Comparison of ENCODE assay signal across 12 cellular contexts in genomic region chr3:59408047-59408624, GRCh38.
DNase-seq lines count a peak whose midpoint lies in the region; ATAC-seq and TF ChIP-seq lines count a peak whose summit lies in the region.
"Had no signal": no experiment of that assay in that cellular context is flagged by ENCODE, and none has a peak within 500 bp of the region (broad histone marks: within the 10 kb centered on the region; RNA-seq: fewer than 3 reads in every experiment).

No MANE protein-coding gene starts in this region.

- TF ChIP-seq CTCF in WTC11 (IDR thresholded peaks at IDR 0.05) (no peak), thyroid gland (IDR thresholded peaks at IDR 0.05) (no peak), testis (IDR thresholded peaks at IDR 0.05) (no peak)

- H3K9me3 Mint-ChIP-seq in WTC11 = no peaks in the 10 kb centered on the region

- H3K36me3 ChIP-seq in adipocyte (ENCODE audit: control insufficient read depth, insufficient read depth, low read length, severe bottlenecking) (no peaks in the 10 kb centered on the region), thyroid gland (no peaks in the 10 kb centered on the region), testis (ENCODE audit: low read depth, missing control alignments) (no peaks in the 10 kb centered on the region)
- H3K36me3 ChIP-seq: cardiac muscle cell, heart right ventricle, neutrophil had no signal

- H3K4me3 Mint-ChIP-seq in WTC11 = no peak overlapping the region

- ATAC-seq in GM18502 (IDR thresholded peaks at IDR 0.05; ENCODE audit: poor library complexity, unreplicated experiment) (peak; percentile 67), GM19452 (IDR thresholded peaks at IDR 0.05; ENCODE audit: unreplicated experiment) (peak; percentile 56), HG02943 (IDR thresholded peaks at IDR 0.05; ENCODE audit: low read depth, unreplicated experiment) (peak; percentile 55), WTC11 (no peak)
- ATAC-seq: heart right ventricle had no signal

- CTCF ChIA-PET in WTC11 (lab: Charles Lee) = no interaction called here

- DNase-seq in adipocyte (ENCODE audit: low read depth) (peak; percentile 20), WTC11 (ENCODE audit: low spot score) (no peak), DMS53 (lab: John Stamatoyannopoulos, UW) (no peak), thyroid gland (no peak), testis (no peak)
- DNase-seq: activated naive CD4-positive, alpha-beta T cell; heart right ventricle had no signal

- no peak overlapping the region for H3K27ac Mint-ChIP-seq in WTC11

- intact Hi-C loops in thyroid gland (cut with DNase I) = no loop called here
- intact Hi-C loops in testis (cut with DNase I; ENCODE audit: low total_unique reads) = no loop called here

- no peak overlapping the region for H3K9ac ChIP-seq in adipocyte (ENCODE audit: low read length)

- no peaks in the 10 kb centered on the region for H3K4me1 ChIP-seq in adipocyte (ENCODE audit: control insufficient read depth, insufficient read depth, low read length)
- H3K4me1 ChIP-seq in thyroid gland = peaks cover 0 to 9% of the 10 kb centered on the region in 2 donors
- H3K4me1 ChIP-seq in testis = no peaks in the 10 kb centered on the region
- H3K4me1 ChIP-seq: heart right ventricle had no signal

- H3K4me3 ChIP-seq in adipocyte (ENCODE audit: low read length) = no peak overlapping the region
- no peak overlapping the region for H3K4me3 ChIP-seq in thyroid gland (replicated peaks in 1 of 3)
- H3K4me3 ChIP-seq in testis = no peak overlapping the region
- H3K4me3 ChIP-seq: cardiac muscle cell, heart right ventricle had no signal

- H3K9me3 ChIP-seq in adipocyte (ENCODE audit: control insufficient read depth, low read length) (no peaks in the 10 kb centered on the region), thyroid gland (no peaks in the 10 kb centered on the region), testis (no peaks in the 10 kb centered on the region)
- H3K9me3 ChIP-seq: heart right ventricle, neutrophil had no signal

- TF ChIP-seq POLR2A in thyroid gland (IDR thresholded peaks at IDR 0.05) = no peak
- TF ChIP-seq POLR2A in testis (IDR thresholded peaks at IDR 0.05) = no peak

- no peaks in the 10 kb centered on the region for H3K36me3 Mint-ChIP-seq in WTC11

- POLR2A ChIA-PET in WTC11 (lab: Charles Lee) = no interaction called here

- no peak overlapping the region for H3K27ac ChIP-seq in thyroid gland
- H3K27ac ChIP-seq in testis = no peak overlapping the region
- H3K27ac ChIP-seq: cardiac muscle cell, heart right ventricle, neutrophil had no signal

- WGBS in thyroid gland, 2 donors = 86 to 89% methylated on average over 2 of the region's 2 CpGs
- 71 to 86% methylated on average over 2 of the region's 2 CpGs for WGBS in testis, 2 donors

- peaks cover 14% of the 10 kb centered on the region for H3K27me3 ChIP-seq in adipocyte (replicated peaks; ENCODE audit: control insufficient read depth, insufficient read depth, low read length)
- H3K27me3 ChIP-seq in thyroid gland = no peaks in the 10 kb centered on the region
- H3K27me3 ChIP-seq in testis = no peaks in the 10 kb centered on the region
- H3K27me3 ChIP-seq: cardiac muscle cell, heart right ventricle had no signal

- no peaks in the 10 kb centered on the region for H3K27me3 Mint-ChIP-seq in WTC11 (ENCODE audit: low read depth)

- H3K4me1 Mint-ChIP-seq in WTC11 = peaks cover 9% of the 10 kb centered on the region

TF ChIP-seq in WTC11, 78 proteins besides CTCF, POLR2A, EP300 and RAD21:
- TF ChIP-seq SMAD3 (CRISPR knock-in tag; IDR thresholded peaks at IDR 0.05; ENCODE audit: borderline replicate concordance) (no peak), ZSCAN18 (CRISPR knock-in tag; IDR thresholded peaks at IDR 0.05) (no peak), AFF4 (CRISPR knock-in tag; IDR thresholded peaks at IDR 0.05; ENCODE audit: borderline replicate concordance) (no peak), NFYB (CRISPR knock-in tag; conservative IDR thresholded peaks at IDR 0.05; ENCODE audit: low read depth) (no peak), ZNF138 (CRISPR knock-in tag; conservative IDR thresholded peaks at IDR 0.05) (no peak), FOXJ3 (CRISPR knock-in tag; IDR thresholded peaks at IDR 0.05; ENCODE audit: borderline replicate concordance) (no peak), ZBTB43 (CRISPR knock-in tag; IDR thresholded peaks at IDR 0.05) (no peak), KAT7 (CRISPR knock-in tag; IDR thresholded peaks at IDR 0.05; ENCODE audit: borderline replicate concordance) (no peak)
- TF ChIP-seq, protein P1, sequence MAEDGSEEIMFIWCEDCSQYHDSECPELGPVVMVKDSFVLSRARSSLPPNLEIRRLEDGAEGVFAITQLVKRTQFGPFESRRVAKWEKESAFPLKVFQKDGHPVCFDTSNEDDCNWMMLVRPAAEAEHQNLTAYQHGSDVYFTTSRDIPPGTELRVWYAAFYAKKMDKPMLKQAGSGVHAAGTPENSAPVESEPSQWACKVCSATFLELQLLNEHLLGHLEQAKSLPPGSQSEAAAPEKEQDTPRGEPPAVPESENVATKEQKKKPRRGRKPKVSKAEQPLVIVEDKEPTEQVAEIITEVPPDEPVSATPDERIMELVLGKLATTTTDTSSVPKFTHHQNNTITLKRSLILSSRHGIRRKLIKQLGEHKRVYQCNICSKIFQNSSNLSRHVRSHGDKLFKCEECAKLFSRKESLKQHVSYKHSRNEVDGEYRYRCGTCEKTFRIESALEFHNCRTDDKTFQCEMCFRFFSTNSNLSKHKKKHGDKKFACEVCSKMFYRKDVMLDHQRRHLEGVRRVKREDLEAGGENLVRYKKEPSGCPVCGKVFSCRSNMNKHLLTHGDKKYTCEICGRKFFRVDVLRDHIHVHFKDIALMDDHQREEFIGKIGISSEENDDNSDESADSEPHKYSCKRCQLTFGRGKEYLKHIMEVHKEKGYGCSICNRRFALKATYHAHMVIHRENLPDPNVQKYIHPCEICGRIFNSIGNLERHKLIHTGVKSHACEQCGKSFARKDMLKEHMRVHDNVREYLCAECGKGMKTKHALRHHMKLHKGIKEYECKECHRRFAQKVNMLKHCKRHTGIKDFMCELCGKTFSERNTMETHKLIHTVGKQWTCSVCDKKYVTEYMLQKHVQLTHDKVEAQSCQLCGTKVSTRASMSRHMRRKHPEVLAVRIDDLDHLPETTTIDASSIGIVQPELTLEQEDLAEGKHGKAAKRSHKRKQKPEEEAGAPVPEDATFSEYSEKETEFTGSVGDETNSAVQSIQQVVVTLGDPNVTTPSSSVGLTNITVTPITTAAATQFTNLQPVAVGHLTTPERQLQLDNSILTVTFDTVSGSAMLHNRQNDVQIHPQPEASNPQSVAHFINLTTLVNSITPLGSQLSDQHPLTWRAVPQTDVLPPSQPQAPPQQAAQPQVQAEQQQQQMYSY (CRISPR knock-in tag; IDR thresholded peaks at IDR 0.05) = no peak
- TF ChIP-seq, protein P2, sequence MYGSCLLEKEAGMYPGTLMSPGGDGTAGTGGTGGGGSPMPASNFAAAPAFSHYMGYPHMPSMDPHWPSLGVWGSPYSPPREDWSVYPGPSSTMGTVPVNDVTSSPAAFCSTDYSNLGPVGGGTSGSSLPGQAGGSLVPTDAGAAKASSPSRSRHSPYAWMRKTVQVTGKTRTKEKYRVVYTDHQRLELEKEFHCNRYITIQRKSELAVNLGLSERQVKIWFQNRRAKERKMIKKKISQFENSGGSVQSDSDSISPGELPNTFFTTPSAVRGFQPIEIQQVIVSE (CRISPR knock-in tag; IDR thresholded peaks at IDR 0.05; ENCODE audit: borderline replicate concordance) = no peak
